In genomic region chr20:36862857-36863668, GRCh38 we compare ENCODE assay signal across 8 cellular contexts. TPM values are rescaled to one million over a fixed set of nuclear protein-coding genes. Genes with fewer than 3 reads are reported as not detected.
DNase-seq lines count a peak whose midpoint lies in the region; ATAC-seq, FAIRE-seq and TF ChIP-seq lines count a peak whose summit lies in the region.

No MANE protein-coding gene starts in this region.

- peaks cover 9 to 10% of the 10 kb centered on the region in 2 donors for H3K27me3 Mint-ChIP-seq in natural killer cell treated with Interleukin-12 subunit alpha and Interleukin-12 subunit beta and Interleukin-15 and Interleukin-18, amount 100 ng/mL, for 72 hours
- H3K27me3 Mint-ChIP-seq in activated T-helper 2 cell treated with anti-CD3 and anti-CD28 coated beads, Interferon-gamma antibody, Interleukin-2, Interleukin-4, amounts not matched to agents 10 μg/mL and 5 μg/mL and 100 μg/mL, durations not matched to agents 14 hours and 24 hours and 36 hours (ENCODE audit: low read depth) = peaks cover 34% of the 10 kb centered on the region

- no peak for FAIRE-seq in GM19239 (lab: Jason Lieb, UNC)

- ATAC-seq in HG03439 (IDR thresholded peaks at IDR 0.05; ENCODE audit: unreplicated experiment) = peak; percentile 25
- peak; percentile 0 to 68 for ATAC-seq in natural killer cell treated with Interleukin-12 subunit alpha and Interleukin-12 subunit beta and Interleukin-15 and Interleukin-18, amount 100 ng/mL, for 72 hours

- peaks cover 6 to 8% of the 10 kb centered on the region in 2 donors for H3K4me1 Mint-ChIP-seq in natural killer cell treated with Interleukin-12 subunit alpha and Interleukin-12 subunit beta and Interleukin-15 and Interleukin-18, amount 100 ng/mL, for 72 hours (ENCODE audit: low read depth in 2 of 2)
- peaks cover 12% of the 10 kb centered on the region for H3K4me1 Mint-ChIP-seq in activated T-helper 2 cell treated with anti-CD3 and anti-CD28 coated beads, Interferon-gamma antibody, Interleukin-2, Interleukin-4, amounts not matched to agents 10 μg/mL and 5 μg/mL and 100 μg/mL, durations not matched to agents 14 hours and 24 hours and 36 hours (ENCODE audit: low read depth)

- DNase-seq in AG09309 (ENCODE audit: low read depth) = no peak
- DNase-seq in GM19239 (ENCODE audit: insufficient read length, low spot score) = peak; percentile 49
- DNase-seq in cardiac fibroblast (ENCODE audit: low read depth in 2 of 2) = no peak
- DNase-seq in natural killer cell treated with Interleukin-12 subunit alpha and Interleukin-12 subunit beta and Interleukin-15 and Interleukin-18, amount 100 ng/mL, for 72 hours (ENCODE audit: low spot score) = peak; percentile 63
- no peak for DNase-seq in dermis blood vessel endothelial cell
- DNase-seq in activated T-helper 2 cell treated with anti-CD3 and anti-CD28 coated beads, Interferon-gamma antibody, Interleukin-2, Interleukin-4, amounts not matched to agents 10 μg/mL and 5 μg/mL and 100 μg/mL, durations not matched to agents 14 hours and 24 hours and 36 hours (ENCODE audit: low spot score) = no peak
- DNase-seq in stimulated activated CD4-positive, alpha-beta T cell treated with anti-CD3 and anti-CD28 coated beads, Interleukin-2, amount 100 ng/mL, for 24 hours = no peak

- no peaks in the 10 kb centered on the region for H3K36me3 Mint-ChIP-seq in natural killer cell treated with Interleukin-12 subunit alpha and Interleukin-12 subunit beta and Interleukin-15 and Interleukin-18, amount 100 ng/mL, for 72 hours
- no peaks in the 10 kb centered on the region for H3K36me3 Mint-ChIP-seq in activated T-helper 2 cell treated with anti-CD3 and anti-CD28 coated beads, Interferon-gamma antibody, Interleukin-2, Interleukin-4, amounts not matched to agents 10 μg/mL and 5 μg/mL and 100 μg/mL, durations not matched to agents 14 hours and 24 hours and 36 hours (ENCODE audit: low read depth)

- intact Hi-C loops in activated T-helper 2 cell treated with anti-CD3 and anti-CD28 coated beads, Interferon-gamma antibody, Interleukin-2, Interleukin-4, amounts not matched to agents 10 μg/mL and 5 μg/mL and 100 μg/mL, durations not matched to agents 14 hours and 24 hours and 36 hours (cut with micrococcal nuclease) = no loop called here

- H3K4me3 ChIP-seq in AG09309 (ENCODE audit: control insufficient read depth, low read depth, low read length) = peak overlapping the region; percentile 56
- peak overlapping the region; percentile 66 to 68 for H3K4me3 ChIP-seq in cardiac fibroblast (replicated peaks in 1 of 2; ENCODE audit: low read depth in 2 of 2, low read length in 2 of 2)

- H3K9me3 Mint-ChIP-seq in natural killer cell treated with Interleukin-12 subunit alpha and Interleukin-12 subunit beta and Interleukin-15 and Interleukin-18, amount 100 ng/mL, for 72 hours = no peaks in the 10 kb centered on the region
- H3K9me3 Mint-ChIP-seq in activated T-helper 2 cell treated with anti-CD3 and anti-CD28 coated beads, Interferon-gamma antibody, Interleukin-2, Interleukin-4, amounts not matched to agents 10 μg/mL and 5 μg/mL and 100 μg/mL, durations not matched to agents 14 hours and 24 hours and 36 hours = no peaks in the 10 kb centered on the region

- TF ChIP-seq CTCF in AG09309 (IDR thresholded peaks at IDR 0.05; ENCODE audit: control insufficient read depth, insufficient read depth, low read depth, low read length, missing control alignments) (no peak), cardiac fibroblast (IDR thresholded peaks at IDR 0.05; ENCODE audit: low read depth, low read length) (no peak)

- H3K4me3 Mint-ChIP-seq in natural killer cell treated with Interleukin-12 subunit alpha and Interleukin-12 subunit beta and Interleukin-15 and Interleukin-18, amount 100 ng/mL, for 72 hours = no peak overlapping the region
- H3K4me3 Mint-ChIP-seq in activated T-helper 2 cell treated with anti-CD3 and anti-CD28 coated beads, Interferon-gamma antibody, Interleukin-2, Interleukin-4, amounts not matched to agents 10 μg/mL and 5 μg/mL and 100 μg/mL, durations not matched to agents 14 hours and 24 hours and 36 hours (ENCODE audit: low read depth) = no peak overlapping the region

- H3K27ac Mint-ChIP-seq in natural killer cell treated with Interleukin-12 subunit alpha and Interleukin-12 subunit beta and Interleukin-15 and Interleukin-18, amount 100 ng/mL, for 72 hours = no peak overlapping the region
- no peak overlapping the region for H3K27ac Mint-ChIP-seq in activated T-helper 2 cell treated with anti-CD3 and anti-CD28 coated beads, Interferon-gamma antibody, Interleukin-2, Interleukin-4, amounts not matched to agents 10 μg/mL and 5 μg/mL and 100 μg/mL, durations not matched to agents 14 hours and 24 hours and 36 hours

RNA-seq across cellular contexts. Expression of gene TLDC2, which starts 12.9 kb away (rescaled TPM):
- total RNA-seq in natural killer cell treated with Interleukin-12 subunit alpha and Interleukin-12 subunit beta and Interleukin-15 and Interleukin-18, amount 100 ng/mL, for 72 hours = under 1 TPM in 1 of 2 donors, not detected in 1; 0.39 TPM
- under 0.01 and 0.14 TPM in 2 replicates for total RNA-seq in dermis blood vessel endothelial cell
- total RNA-seq in activated T-helper 2 cell treated with anti-CD3 and anti-CD28 coated beads, Interferon-gamma antibody, Interleukin-2, Interleukin-4, amounts not matched to agents 10 μg/mL and 5 μg/mL and 100 μg/mL, durations not matched to agents 14 hours and 24 hours and 36 hours = not detected in 2 replicates

Comparison
In these comparisons a context has a peak if more than half of its experiments do, and no peak if none do; other contexts are left out.
1. DNase-seq: peak in GM19239 (single experiment) and natural killer cell treated with Interleukin-12 subunit alpha and Interleukin-12 subunit beta and Interleukin-15 and Interleukin-18, amount 100 ng/mL, for 72 hours (single experiment); none in AG09309 (single experiment), cardiac fibroblast (0 of 2), dermis blood vessel endothelial cell (single experiment), activated T-helper 2 cell treated with anti-CD3 and anti-CD28 coated beads, Interferon-gamma antibody, Interleukin-2, Interleukin-4, amounts not matched to agents 10 μg/mL and 5 μg/mL and 100 μg/mL, durations not matched to agents 14 hours and 24 hours and 36 hours (single experiment) and stimulated activated CD4-positive, alpha-beta T cell treated with anti-CD3 and anti-CD28 coated beads, Interleukin-2, amount 100 ng/mL, for 24 hours (0 of 2).